Comparison of ENCODE assay signal across 28 cellular contexts in genomic region chr4:60506061-60506460, GRCh38.
"Had no signal": no experiment of that assay in that cellular context is flagged by ENCODE, and none has a peak within 500 bp of the region (broad histone marks: within the 10 kb centered on the region; RNA-seq: fewer than 3 reads in every experiment).

No MANE protein-coding gene starts in this region.

- H3K27ac Mint-ChIP-seq: immature natural killer cell; mesothelial cell of epicardium; naive B cell; natural killer cell; nephron progenitor cell; neural progenitor cell; progenitor cell of endocrine pancreas; stimulated activated memory B cell treated with anti-CD40 and anti-IgM and Interleukin-4, amounts not matched to agents 10 μg/mL and 1 μg/mL and 100 μg/mL, for 72 hours; stimulated activated naive CD8-positive, alpha-beta T cell treated with anti-CD3 and anti-CD28 coated beads, Interleukin-15, amount 100 ng/mL, for 72 hours; type B pancreatic cell had no signal

- H3K27me3 ChIP-seq: neural progenitor cell, neutrophil, ovary, right atrium auricular region, right lobe of liver, tibial nerve, uterus had no signal

- H3K27me3 Mint-ChIP-seq: naive B cell; progenitor cell of endocrine pancreas; stimulated activated memory B cell treated with anti-CD40 and anti-IgM and Interleukin-4, amounts not matched to agents 10 μg/mL and 1 μg/mL and 100 μg/mL, for 72 hours; stimulated activated naive CD8-positive, alpha-beta T cell treated with anti-CD3 and anti-CD28 coated beads, Interleukin-15, amount 100 ng/mL, for 72 hours; type B pancreatic cell had no signal

- H3K4me3 Mint-ChIP-seq: immature natural killer cell; mesothelial cell of epicardium; naive B cell; natural killer cell; nephron progenitor cell; neural progenitor cell; stimulated activated memory B cell treated with anti-CD40 and anti-IgM and Interleukin-4, amounts not matched to agents 10 μg/mL and 1 μg/mL and 100 μg/mL, for 72 hours; stimulated activated naive CD8-positive, alpha-beta T cell treated with anti-CD3 and anti-CD28 coated beads, Interleukin-15, amount 100 ng/mL, for 72 hours; type B pancreatic cell had no signal

- H3K36me3 ChIP-seq: left ventricle myocardium inferior, neural progenitor cell, neutrophil, ovary, right atrium auricular region, right lobe of liver, tibial nerve, uterus had no signal

- H3K4me1 Mint-ChIP-seq: immature natural killer cell; naive B cell; natural killer cell; stimulated activated memory B cell treated with anti-CD40 and anti-IgM and Interleukin-4, amounts not matched to agents 10 μg/mL and 1 μg/mL and 100 μg/mL, for 72 hours; stimulated activated naive CD8-positive, alpha-beta T cell treated with anti-CD3 and anti-CD28 coated beads, Interleukin-15, amount 100 ng/mL, for 72 hours had no signal

- H3K4me1 ChIP-seq: left ventricle myocardium inferior, neural progenitor cell, right atrium auricular region, right lobe of liver, tibial nerve, uterus had no signal

- H3K9me3 ChIP-seq: neutrophil, ovary, right lobe of liver, uterus had no signal

- H3K4me3 ChIP-seq: left ventricle myocardium inferior, lung, neural progenitor cell, ovary, right atrium auricular region, right lobe of liver, smooth muscle cell, tibial nerve, uterus had no signal

- H3K36me3 Mint-ChIP-seq: naive B cell; neural progenitor cell; stimulated activated memory B cell treated with anti-CD40 and anti-IgM and Interleukin-4, amounts not matched to agents 10 μg/mL and 1 μg/mL and 100 μg/mL, for 72 hours; type B pancreatic cell had no signal

- H3K27ac ChIP-seq: left ventricle myocardium inferior, neural progenitor cell, neutrophil, ovary, right atrium auricular region, right lobe of liver, tibial nerve, uterus had no signal

- DNase-seq: hypothalamus; immature natural killer cell; left ventricle myocardium inferior; mesendoderm; naive B cell; natural killer cell; nephron progenitor cell; occipital lobe; ovary; right lobe of liver; stimulated activated CD4-positive, alpha-beta T cell treated with anti-CD3 and anti-CD28 coated beads, Interleukin-1b, Interleukin-23, amount 100 ng/mL, for 48 hours; stimulated activated CD4-positive, alpha-beta T cell treated with anti-CD3 and anti-CD28 coated beads, Interleukin-2, amount 100 ng/mL, for 48 hours; stimulated activated CD4-positive, alpha-beta T cell treated with anti-CD3 and anti-CD28 coated beads, Interleukin-4, amount 100 ng/mL, for 4 hours; stimulated activated CD8-positive, alpha-beta memory T cell treated with anti-CD3 and anti-CD28 coated beads, Interleukin-4, amount 100 ng/mL, for 48 hours; stimulated activated naive CD4-positive, alpha-beta T cell treated with Interleukin-2 at 50 U/mL for 16 hours; stimulated activated naive CD8-positive, alpha-beta T cell treated with anti-CD3 and anti-CD28 coated beads, Interleukin-15, amount 100 ng/mL, for 72 hours; substantia nigra; uterus had no signal
